Comparison of ENCODE assay signal across 15 cellular contexts in genomic region chr2:201888476-201888875, GRCh38.
DNase-seq lines count a peak whose midpoint lies in the region; ATAC-seq, FAIRE-seq and TF ChIP-seq lines count a peak whose summit lies in the region.
"Had no signal": no experiment of that assay in that cellular context is flagged by ENCODE, and none has a peak within 500 bp of the region (broad histone marks: within the 10 kb centered on the region; RNA-seq: fewer than 3 reads in every experiment).

No MANE protein-coding gene starts in this region.

- dilution Hi-C loops in endothelial cell of umbilical vein (cut with MboI; ENCODE audit: extremely low pct_ligation_motif_present, low sequenced_read_pairs): no loop called here

- TF ChIP-seq CTCF in A673 (conservative IDR thresholded peaks at IDR 0.05; ENCODE audit: low read depth, low read length) (no peak), endothelial cell of umbilical vein (IDR thresholded peaks at IDR 0.05; ENCODE audit: extremely low read depth in 1 of 2, insufficient read depth in 1 of 2, low read depth in 1 of 2, low read length in 2 of 2) (no peak), neural progenitor cell (IDR thresholded peaks at IDR 0.05) (no peak), right lobe of liver (IDR thresholded peaks at IDR 0.05) (no peak)

- no peak for DNase-seq in A673 (ENCODE audit: low spot score)
- peak; percentile 14 for DNase-seq in endothelial cell of umbilical vein (ENCODE audit: low read depth, low spot score)
- DNase-seq in neural progenitor cell (ENCODE audit: low spot score): peak; percentile 74
- no peak for DNase-seq in right lobe of liver
- DNase-seq in activated naive CD4-positive, alpha-beta T cell treated with anti-CD3 and anti-CD28 coated beads, Interleukin-2, amount 50 U/mL, for 16 hours: no peak
- no peak for DNase-seq in cerebellum (ENCODE audit: low spot score)
- no peak for DNase-seq in NCI-H510A (lab: John Stamatoyannopoulos, UW)
- DNase-seq: adrenal gland, GF-D8, immature natural killer cell, NCI-H1930, testis had no signal

- H3K9ac ChIP-seq in HUES64 (ENCODE audit: low read depth, low read length) (0 out of 2 replicates have a peak overlapping the region, but pooled peaks have one; percentile 3), endothelial cell of umbilical vein (replicated peaks; ENCODE audit: extremely low read depth, insufficient read depth, low read length) (no peak overlapping the region), neural progenitor cell (no peak overlapping the region)
- H3K9ac ChIP-seq: BLaER1 treated with 17β-estradiol and CSF1 and Interleukin-3, amounts not matched to agents 10 nM and 100 nM had no signal

- CTCF ChIA-PET in A673 (lab: Charles Lee): interaction anchor here (0.8 kb wide), 1 partner anchor 289 kb away, joined by 3 read pairs; no protein-coding TSS in a partner anchor
- CTCF ChIA-PET in endothelial cell of umbilical vein (lab: Charles Lee): interaction anchor here (1.2 to 3.2 kb wide), 3 partner anchors 22 to 80 kb away, joined by 3 to 22 read pairs (median 6); no protein-coding TSS in a partner anchor

- WGBS in HUES64: 19% methylated on average over 4 of the region's 7 CpGs
- WGBS in right lobe of liver (ENCODE audit: insufficient coverage, low coverage, low lambda C conversion rate, missing lambda C conversion rate): 23% methylated on average over 7 of the region's 7 CpGs

- H3K4me3 Mint-ChIP-seq in neural progenitor cell: peak overlapping the region; percentile 81
- H3K4me3 Mint-ChIP-seq: immature natural killer cell had no signal

- FAIRE-seq in endothelial cell of umbilical vein (lab: Jason Lieb, UNC): no peak

- H3K36me3 ChIP-seq in A673 (ENCODE audit: insufficient read depth, low read length, poor library complexity, severe bottlenecking) (no peaks in the 10 kb centered on the region), HUES64 (ENCODE audit: insufficient read depth, low read length) (no peaks in the 10 kb centered on the region), endothelial cell of umbilical vein (ENCODE audit: control insufficient read depth in 2 of 2, extremely low read depth in 1 of 2, insufficient read depth in 2 of 2, low read length in 2 of 2) (no peaks in the 10 kb centered on the region), neural progenitor cell (no peaks in the 10 kb centered on the region), right lobe of liver (no peaks in the 10 kb centered on the region)
- H3K36me3 ChIP-seq: adrenal gland; BLaER1 treated with 17β-estradiol and CSF1 and Interleukin-3, amounts not matched to agents 10 nM and 100 nM; neutrophil had no signal

- H3K27ac ChIP-seq in A673 (ENCODE audit: low read depth, low read length, poor library complexity, severe bottlenecking) (no peak overlapping the region), HUES64 (ENCODE audit: low read depth, low read length) (no peak overlapping the region), endothelial cell of umbilical vein (ENCODE audit: insufficient read depth, low read depth, low read length) (no peak overlapping the region), neural progenitor cell (peak overlapping the region; percentile 81), right lobe of liver (no peak overlapping the region)
- H3K27ac ChIP-seq: adrenal gland; BLaER1 treated with 17β-estradiol and CSF1 and Interleukin-3, amounts not matched to agents 10 nM and 100 nM; neutrophil; testis had no signal

- H3K4me1 ChIP-seq in A673 (ENCODE audit: insufficient read depth, low read length, poor library complexity, severe bottlenecking) (peaks cover 75% of the 10 kb centered on the region), HUES64 (ENCODE audit: insufficient read depth, low read length) (peaks cover 29% of the 10 kb centered on the region), endothelial cell of umbilical vein (ENCODE audit: control insufficient read depth, extremely low read depth, insufficient read depth, low read length) (no peaks in the 10 kb centered on the region), neural progenitor cell (peaks cover 46% of the 10 kb centered on the region), right lobe of liver (no peaks in the 10 kb centered on the region)

- intact Hi-C loops in A673 (cut with micrococcal nuclease; ENCODE audit: unreplicated experiment): no loop called here
- intact Hi-C loops in endothelial cell of umbilical vein (cut with micrococcal nuclease): no loop called here
- intact Hi-C loops in right lobe of liver (cut with DNase I): no loop called here

- H3K9me3 ChIP-seq in A673 (ENCODE audit: low read depth, low read length, poor library complexity, severe bottlenecking) (no peaks in the 10 kb centered on the region), HUES64 (ENCODE audit: insufficient read depth, low read depth, low read length) (no peaks in the 10 kb centered on the region), endothelial cell of umbilical vein (replicated peaks; ENCODE audit: control insufficient read depth, insufficient read depth, low read length) (no peaks in the 10 kb centered on the region), neural progenitor cell (ENCODE audit: low read depth) (no peaks in the 10 kb centered on the region), right lobe of liver (no peaks in the 10 kb centered on the region)
- H3K9me3 ChIP-seq: adrenal gland; BLaER1 treated with 17β-estradiol and CSF1 and Interleukin-3, amounts not matched to agents 10 nM and 100 nM; neutrophil; testis had no signal

- no peak for ATAC-seq in right lobe of liver

- H3K79me2 ChIP-seq in endothelial cell of umbilical vein (ENCODE audit: control insufficient read depth, insufficient read depth, low read length): no peaks in the 10 kb centered on the region
- H3K79me2 ChIP-seq in neural progenitor cell (ENCODE audit: low read depth): no peaks in the 10 kb centered on the region

- no peaks in the 10 kb centered on the region for H3K9me1 ChIP-seq in endothelial cell of umbilical vein (replicated peaks; ENCODE audit: control insufficient read depth, extremely low read depth, insufficient read depth, low read length)

- H3K9me3 Mint-ChIP-seq in neural progenitor cell: no peaks in the 10 kb centered on the region

- POLR2A ChIA-PET in A673 (lab: Charles Lee; ENCODE audit: low non-redundant PET) (interaction anchor here (0.9 kb wide), 1 partner anchor 25 kb away, joined by 3 read pairs; no protein-coding TSS in a partner anchor), endothelial cell of umbilical vein (lab: Charles Lee) (no interaction called here)

- peaks cover 3% of the 10 kb centered on the region for H3K27me3 ChIP-seq in A673 (replicated peaks; ENCODE audit: insufficient read depth, low read depth, low read length, poor library complexity)
- H3K27me3 ChIP-seq in HUES64 (ENCODE audit: insufficient read depth, low read length): no peaks in the 10 kb centered on the region
- H3K27me3 ChIP-seq in endothelial cell of umbilical vein (ENCODE audit: control insufficient read depth in 2 of 2, insufficient read depth in 2 of 2, low read length in 2 of 2): peaks cover 17 to 47% of the 10 kb centered on the region in 2 experiments
- H3K27me3 ChIP-seq in neural progenitor cell: no peaks in the 10 kb centered on the region
- no peaks in the 10 kb centered on the region for H3K27me3 ChIP-seq in right lobe of liver
- H3K27me3 ChIP-seq: adrenal gland, testis had no signal

- peaks cover 30% of the 10 kb centered on the region for H3F3A ChIP-seq in neural progenitor cell (ENCODE audit: low read depth)

- H3K4me3 ChIP-seq in A673 (ENCODE audit: low read depth, low read length, poor library complexity, severe bottlenecking) (peak overlapping the region; percentile 29), HUES64 (ENCODE audit: low read length) (peak overlapping the region; percentile 43), endothelial cell of umbilical vein (replicated peaks in 1 of 3; ENCODE audit: insufficient read depth in 1 of 3, low read depth in 1 of 3, low read length in 3 of 3) (no peak overlapping the region), neural progenitor cell (peak overlapping the region; percentile 48), right lobe of liver (no peak overlapping the region)
- H3K4me3 ChIP-seq: BLaER1 treated with 17β-estradiol and CSF1 and Interleukin-3, amounts not matched to agents 10 nM and 100 nM; testis had no signal

- peak overlapping the region; percentile 17 for H2AFZ ChIP-seq in endothelial cell of umbilical vein (ENCODE audit: low read depth, low read length)
- no peak overlapping the region for H2AFZ ChIP-seq in neural progenitor cell (replicated peaks)

- TF ChIP-seq POLR2A in endothelial cell of umbilical vein (IDR thresholded peaks at IDR 0.05; ENCODE audit: low read depth, low read length) (no peak), right lobe of liver (IDR thresholded peaks at IDR 0.05) (no peak)

- peaks cover 48% of the 10 kb centered on the region for H3K4me1 Mint-ChIP-seq in neural progenitor cell
- H3K4me1 Mint-ChIP-seq: immature natural killer cell had no signal

- H3K27ac Mint-ChIP-seq in neural progenitor cell: no peak overlapping the region
- H3K27ac Mint-ChIP-seq: immature natural killer cell had no signal

- H3K4me2 ChIP-seq in endothelial cell of umbilical vein (ENCODE audit: insufficient read depth, low read length): peak overlapping the region; percentile 4
- H3K4me2 ChIP-seq in neural progenitor cell: peak overlapping the region; percentile 86
- H3K4me2 ChIP-seq: BLaER1 treated with 17β-estradiol and CSF1 and Interleukin-3, amounts not matched to agents 10 nM and 100 nM had no signal

- BruUV-seq in A673 (replicated peaks; lab: Mats Ljungman, UMichigan) (no TSS peak), endothelial cell of umbilical vein (replicated peaks; lab: Mats Ljungman, UMichigan) (no TSS peak)

- no peaks in the 10 kb centered on the region for H3K36me3 Mint-ChIP-seq in neural progenitor cell
- H3K36me3 Mint-ChIP-seq: immature natural killer cell had no signal

- peaks cover 4% of the 10 kb centered on the region for H3K27me3 Mint-ChIP-seq in neural progenitor cell (ENCODE audit: insufficient read depth, low read depth)

- H4K20me1 ChIP-seq in endothelial cell of umbilical vein (replicated peaks; ENCODE audit: control insufficient read depth, extremely low read depth, insufficient read depth, low read length) (no peaks in the 10 kb centered on the region), neural progenitor cell (ENCODE audit: low read depth) (no peaks in the 10 kb centered on the region)

TF ChIP-seq in endothelial cell of umbilical vein, 7 proteins besides CTCF, POLR2A, EP300 and RAD21 (continues in another document):
- TF ChIP-seq, protein P1, sequence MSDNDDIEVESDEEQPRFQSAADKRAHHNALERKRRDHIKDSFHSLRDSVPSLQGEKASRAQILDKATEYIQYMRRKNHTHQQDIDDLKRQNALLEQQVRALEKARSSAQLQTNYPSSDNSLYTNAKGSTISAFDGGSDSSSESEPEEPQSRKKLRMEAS (IDR thresholded peaks at IDR 0.05; ENCODE audit: insufficient read depth, insufficient read length): no peak
- TF ChIP-seq POLR2AphosphoS5 (IDR thresholded peaks at IDR 0.05; ENCODE audit: insufficient read depth, low read depth, low read length) (no peak), EZH2 (IDR thresholded peaks at IDR 0.05; ENCODE audit: borderline replicate concordance, low read depth, low read length, severe bottlenecking) (no peak), MYC (IDR thresholded peaks at IDR 0.05; ENCODE audit: low read depth, low read length) (no peak), FOS (IDR thresholded peaks at IDR 0.05; ENCODE audit: borderline replicate concordance, insufficient read depth, low read length) (no peak), GATA2 (IDR thresholded peaks at IDR 0.05; ENCODE audit: insufficient read depth, insufficient read length, low read depth, low read length) (no peak)

Comparison
In these comparisons a context has a peak if more than half of its experiments do, and no peak if none do; other contexts are left out.
1. DNase-seq: peak in endothelial cell of umbilical vein (single experiment) and neural progenitor cell (single experiment); none in A673 (single experiment), right lobe of liver (0 of 3), activated naive CD4-positive, alpha-beta T cell treated with anti-CD3 and anti-CD28 coated beads, Interleukin-2, amount 50 U/mL, for 16 hours (single experiment), cerebellum (single experiment) and NCI-H510A (single experiment).
2. H3K4me3 ChIP-seq: peak in A673 (single experiment), HUES64 (single experiment) and neural progenitor cell (single experiment); none in endothelial cell of umbilical vein (0 of 3) and right lobe of liver (0 of 3).